16 cellular contexts compared by ENCODE assay signal in genomic region chr18:8114480-8114879, GRCh38.
A peak's percentile ranks its signal among the peaks of the same experiment; 100 is the strongest.
DNase-seq lines count a peak whose midpoint lies in the region; ATAC-seq lines count a peak whose summit lies in the region.
"Had no signal": no experiment of that assay in that cellular context is flagged by ENCODE, and none has a peak within 500 bp of the region (broad histone marks: within the 10 kb centered on the region; RNA-seq: fewer than 3 reads in every experiment).

No MANE protein-coding gene starts in this region.

- H3K27me3 ChIP-seq in BLaER1 = no peaks in the 10 kb centered on the region

- no peak overlapping the region for H3K4me3 ChIP-seq in BLaER1
- H3K4me3 ChIP-seq: HAP-1 had no signal

- peaks cover 10% of the 10 kb centered on the region for H3K4me1 ChIP-seq in BLaER1
- H3K4me1 ChIP-seq: HAP-1 had no signal

- H3K4me2 ChIP-seq in BLaER1 = peak overlapping the region; percentile 40

- H3K36me3 Mint-ChIP-seq in immature natural killer cell = no peaks in the 10 kb centered on the region
- no peaks in the 10 kb centered on the region for H3K36me3 Mint-ChIP-seq in activated CD4-positive, alpha-beta memory T cell treated with anti-CD3 and anti-CD28 coated beads, Interleukin-2, amount 10 ng/mL, durations not matched to agents 7 days and 5 days (ENCODE audit: low read depth)
- H3K36me3 Mint-ChIP-seq: CD14-positive monocyte had no signal

- peak overlapping the region in 4 of 5 donors; percentile 10 to 73 (median 48) for H3K4me3 Mint-ChIP-seq in immature natural killer cell
- H3K4me3 Mint-ChIP-seq in activated CD4-positive, alpha-beta memory T cell treated with anti-CD3 and anti-CD28 coated beads, Interleukin-2, amount 10 ng/mL, durations not matched to agents 7 days and 5 days = no peak overlapping the region
- H3K4me3 Mint-ChIP-seq: CD14-positive monocyte; CD4-positive, alpha-beta T cell; CD8-positive, alpha-beta memory T cell; HFFc6 had no signal

- in situ Hi-C loops in KBM-7 (cut with MboI; ENCODE audit: low pct_unique_long_range_greater_than_20kb, low sequenced_read_pairs) = no loop called here

- POLR2A ChIA-PET in activated CD4-positive, alpha-beta memory T cell treated with anti-CD3 and anti-CD28 coated beads, Interleukin-2, amount 10 ng/mL, durations not matched to agents 7 days and 5 days (lab: Charles Lee) = no interaction called here

- H3K27ac Mint-ChIP-seq in immature natural killer cell = peak overlapping the region in 4 of 6 donors; percentile 42 to 79 (median 78)
- no peak overlapping the region for H3K27ac Mint-ChIP-seq in activated CD4-positive, alpha-beta memory T cell treated with anti-CD3 and anti-CD28 coated beads, Interleukin-2, amount 10 ng/mL, durations not matched to agents 7 days and 5 days
- H3K27ac Mint-ChIP-seq: CD14-positive monocyte; CD4-positive, alpha-beta T cell; HFFc6 had no signal

- H3K36me3 ChIP-seq in BLaER1 = no peaks in the 10 kb centered on the region
- H3K36me3 ChIP-seq: HAP-1 had no signal

- H3K9me3 ChIP-seq in BLaER1 = no peaks in the 10 kb centered on the region
- H3K9me3 ChIP-seq: HAP-1 had no signal

- H4K20me1 ChIP-seq in BLaER1 = no peaks in the 10 kb centered on the region

- H3K9ac ChIP-seq in BLaER1 = no peak overlapping the region

- peaks cover 0 to under 1% (median 0%) of the 10 kb centered on the region in 3 donors for H3K27me3 Mint-ChIP-seq in immature natural killer cell (ENCODE audit: low read depth in 3 of 3)
- no peaks in the 10 kb centered on the region for H3K27me3 Mint-ChIP-seq in activated CD4-positive, alpha-beta memory T cell treated with anti-CD3 and anti-CD28 coated beads, Interleukin-2, amount 10 ng/mL, durations not matched to agents 7 days and 5 days
- H3K27me3 Mint-ChIP-seq: CD4-positive, alpha-beta T cell; CD8-positive, alpha-beta memory T cell had no signal

- DNase-seq in NCI-H146 treated with DMSO at 0.1 percent for 48 hours (lab: John Stamatoyannopoulos, UW; ENCODE audit: unreplicated experiment) (peak; percentile 35), immature natural killer cell (no peak), KBM-7 (no peak)
- no peak for DNase-seq in activated CD4-positive, alpha-beta memory T cell treated with anti-CD3 and anti-CD28 coated beads, Interleukin-2, amount 10 ng/mL, durations not matched to agents 7 days and 5 days
- DNase-seq: 8988T; CD4-positive, alpha-beta T cell; CD8-positive, alpha-beta memory T cell; DMS 273 treated with DMSO at 0.1 percent for 48 hours; DMS79; GF-D8; GOT3; HFFc6 had no signal

- peaks cover 9 to 10% of the 10 kb centered on the region in 2 donors for H3K4me1 Mint-ChIP-seq in immature natural killer cell
- no peaks in the 10 kb centered on the region for H3K4me1 Mint-ChIP-seq in activated CD4-positive, alpha-beta memory T cell treated with anti-CD3 and anti-CD28 coated beads, Interleukin-2, amount 10 ng/mL, durations not matched to agents 7 days and 5 days
- H3K4me1 Mint-ChIP-seq: CD8-positive, alpha-beta memory T cell had no signal

- H3K27ac ChIP-seq in BLaER1 = no peak overlapping the region

- H3K9me3 Mint-ChIP-seq in immature natural killer cell = peaks cover 0 to 12% (median under 1%) of the 10 kb centered on the region in 6 donors
- no peaks in the 10 kb centered on the region for H3K9me3 Mint-ChIP-seq in activated CD4-positive, alpha-beta memory T cell treated with anti-CD3 and anti-CD28 coated beads, Interleukin-2, amount 10 ng/mL, durations not matched to agents 7 days and 5 days
- H3K9me3 Mint-ChIP-seq: CD4-positive, alpha-beta T cell; HFFc6 had no signal

- CTCF ChIA-PET in activated CD4-positive, alpha-beta memory T cell treated with anti-CD3 and anti-CD28 coated beads, Interleukin-2, amount 10 ng/mL, durations not matched to agents 7 days and 5 days (lab: Charles Lee) = no interaction called here

- ATAC-seq in HG02973 (IDR thresholded peaks at IDR 0.05; ENCODE audit: unreplicated experiment) = no peak
